ENCODE assay signal across 8 cellular contexts in the genomic region with DNA sequence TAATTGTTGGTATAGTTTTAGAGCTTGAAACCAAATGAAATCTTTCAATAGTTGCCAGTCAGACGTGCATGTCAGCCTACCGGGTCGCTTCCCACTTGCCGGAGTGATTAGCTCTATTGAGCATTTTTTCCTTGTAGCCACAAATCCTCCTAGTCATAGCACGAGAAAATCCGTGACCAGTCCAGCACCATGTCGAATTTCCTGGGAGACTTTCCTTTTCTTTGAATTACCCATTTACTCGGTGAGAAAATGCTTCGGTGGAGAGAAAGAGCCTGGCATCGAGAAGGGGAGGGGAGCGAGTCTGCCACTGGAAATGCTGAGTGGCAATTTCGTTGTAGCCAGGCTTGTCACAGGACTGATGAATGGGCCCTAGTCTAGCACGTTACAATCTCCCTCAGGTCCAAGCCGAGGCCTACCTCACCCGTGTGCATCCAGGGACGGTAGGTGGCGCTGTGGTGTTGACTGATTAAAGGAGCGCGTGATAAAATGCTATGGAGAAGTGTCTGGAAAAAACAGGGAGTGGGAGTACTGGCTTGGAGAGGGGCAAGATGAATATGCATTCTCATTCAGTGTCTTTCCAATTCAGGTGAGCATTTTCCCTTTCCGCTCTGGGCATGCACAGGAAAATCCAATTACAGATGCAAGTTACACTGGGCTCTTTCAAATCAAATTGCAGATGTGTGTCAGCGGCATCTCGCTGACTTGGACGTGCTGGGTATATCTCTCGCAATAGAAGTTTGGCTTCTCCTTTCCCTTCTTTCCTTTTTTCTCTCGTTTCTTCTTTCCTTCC.
A peak's percentile ranks its signal among the peaks of the same experiment; 100 is the strongest.
DNase-seq lines count a peak whose midpoint lies in the region; ATAC-seq and TF ChIP-seq lines count a peak whose summit lies in the region.

No MANE protein-coding gene starts in this region.

- H3K36me3 ChIP-seq in CD8-positive, alpha-beta T cell (ENCODE audit: insufficient read depth, low read length): no peaks in the 10 kb centered on the region
- H3K36me3 ChIP-seq in Panc1 (ENCODE audit: control insufficient read depth, insufficient read depth, low read length): no peaks in the 10 kb centered on the region
- no peaks in the 10 kb centered on the region for H3K36me3 ChIP-seq in tibial artery

- no peak overlapping the region for H3K4me3 Mint-ChIP-seq in CD8-positive, alpha-beta T cell
- no peak overlapping the region for H3K4me3 Mint-ChIP-seq in activated T-cell treated with anti-CD3 and anti-CD28 coated beads, Interleukin-2, amount 50 U/mL, for 72 hours

- in situ Hi-C loops in Panc1 (cut with HindIII; ENCODE audit: low pct_unique_long_range_greater_than_20kb, low sequenced_read_pairs): no loop called here

- peak; percentile 4 to 65 (median 48) for DNase-seq in CD8-positive, alpha-beta T cell
- DNase-seq in HK-2 (ENCODE audit: unreplicated experiment) (peak; percentile 65), Panc1 (ENCODE audit: low read depth, low spot score) (peak; percentile 54), fibroblast of villous mesenchyme (ENCODE audit: low read depth) (peak; percentile 23), omental fat pad (ENCODE audit: low spot score) (peak; percentile 87), tibial artery (peak; percentile 79 to 82)
- DNase-seq in activated T-cell treated with anti-CD3 and anti-CD28 coated beads, Interleukin-2, amount 50 U/mL, for 72 hours: peak; percentile 73 to 76

- H3K27ac Mint-ChIP-seq in CD8-positive, alpha-beta T cell: no peak overlapping the region
- no peak overlapping the region for H3K27ac Mint-ChIP-seq in activated T-cell treated with anti-CD3 and anti-CD28 coated beads, Interleukin-2, amount 50 U/mL, for 72 hours

- no TSS peak for BruUV-seq in Panc1 (replicated peaks; lab: Mats Ljungman, UMichigan)

- no peaks in the 10 kb centered on the region for H3K27me3 ChIP-seq in CD8-positive, alpha-beta T cell (ENCODE audit: insufficient read depth, low read length)
- H3K27me3 ChIP-seq in Panc1 (ENCODE audit: control insufficient read depth, insufficient read depth, low read length): no peaks in the 10 kb centered on the region
- H3K27me3 ChIP-seq in tibial artery: peaks cover 0 to 3% of the 10 kb centered on the region in 2 donors

- no peaks in the 10 kb centered on the region for H3K9me3 Mint-ChIP-seq in CD8-positive, alpha-beta T cell
- no peaks in the 10 kb centered on the region for H3K9me3 Mint-ChIP-seq in activated T-cell treated with anti-CD3 and anti-CD28 coated beads, Interleukin-2, amount 50 U/mL, for 72 hours

- H3K9me3 ChIP-seq in CD8-positive, alpha-beta T cell (ENCODE audit: low read length): no peaks in the 10 kb centered on the region
- H3K9me3 ChIP-seq in Panc1 (ENCODE audit: control insufficient read depth, insufficient read depth, low read depth, low read length) (no peaks in the 10 kb centered on the region), tibial artery (no peaks in the 10 kb centered on the region)

- intact Hi-C loops in CD8-positive, alpha-beta T cell (cut with DNase I, micrococcal nuclease): no loop called here
- intact Hi-C loops in Panc1 (cut with micrococcal nuclease; ENCODE audit: unreplicated experiment) (no loop called here), tibial artery (cut with DNase I; ENCODE audit: low total_unique reads) (no loop called here)

- no peaks in the 10 kb centered on the region for H3K36me3 Mint-ChIP-seq in CD8-positive, alpha-beta T cell
- no peaks in the 10 kb centered on the region for H3K36me3 Mint-ChIP-seq in activated T-cell treated with anti-CD3 and anti-CD28 coated beads, Interleukin-2, amount 50 U/mL, for 72 hours (ENCODE audit: insufficient read depth in 2 of 2)

- POLR2A ChIA-PET in CD8-positive, alpha-beta T cell (lab: Charles Lee): no interaction called here
- POLR2A ChIA-PET in Panc1 (lab: Charles Lee): no interaction called here

- no peak overlapping the region for H3K27ac ChIP-seq in CD8-positive, alpha-beta T cell (ENCODE audit: low read depth, low read length)
- H3K27ac ChIP-seq in Panc1 (ENCODE audit: low read length) (no peak overlapping the region), tibial artery (no peak overlapping the region)

- peaks cover 5% of the 10 kb centered on the region for H3K4me1 Mint-ChIP-seq in CD8-positive, alpha-beta T cell (ENCODE audit: low read depth)
- H3K4me1 Mint-ChIP-seq in activated T-cell treated with anti-CD3 and anti-CD28 coated beads, Interleukin-2, amount 50 U/mL, for 72 hours (ENCODE audit: low read depth): peaks cover 16% of the 10 kb centered on the region

- no peaks in the 10 kb centered on the region for H3K4me1 ChIP-seq in CD8-positive, alpha-beta T cell (ENCODE audit: insufficient read depth, low read length)
- no peaks in the 10 kb centered on the region for H3K4me1 ChIP-seq in Panc1 (ENCODE audit: control insufficient read depth, insufficient read depth, low read length)
- no peaks in the 10 kb centered on the region for H3K4me1 ChIP-seq in tibial artery

- ATAC-seq in CD8-positive, alpha-beta T cell: no peak
- ATAC-seq in GM19452 (IDR thresholded peaks at IDR 0.05; ENCODE audit: unreplicated experiment): peak; percentile 36
- ATAC-seq in Panc1: peak; percentile 99
- ATAC-seq in activated T-cell treated with anti-CD3 and anti-CD28 coated beads, Interleukin-2, amount 50 U/mL, for 72 hours (replicated peaks in 1 of 2): peak; percentile 83
- peak; percentile 69 for ATAC-seq in omental fat pad (ENCODE audit: low FRiP score)

- TF ChIP-seq CTCF in CD8-positive, alpha-beta T cell (IDR thresholded peaks at IDR 0.05): peak; percentile 53
- TF ChIP-seq CTCF in Panc1 (IDR thresholded peaks at IDR 0.05): peak; percentile 86
- TF ChIP-seq CTCF in fibroblast of villous mesenchyme (IDR thresholded peaks at IDR 0.05; ENCODE audit: insufficient read depth, low read depth, low read length): peak; percentile 75
- peak in 1 of 3 donors; percentile 24 for TF ChIP-seq CTCF in omental fat pad (IDR thresholded peaks at IDR 0.05)
- TF ChIP-seq CTCF in tibial artery (IDR thresholded peaks at IDR 0.05): peak; percentile 50 to 53

- CTCF ChIA-PET in CD8-positive, alpha-beta T cell (lab: Charles Lee): interaction anchor here (0.9 to 1.5 kb wide), 5 partner anchors 11 to 290 kb away, joined by 3 to 5 read pairs (median 3); no protein-coding TSS in a partner anchor
- CTCF ChIA-PET in Panc1 (lab: Charles Lee): no interaction called here

- no peak overlapping the region for H3K4me3 ChIP-seq in CD8-positive, alpha-beta T cell (ENCODE audit: low read depth, low read length)
- H3K4me3 ChIP-seq in Panc1 (ENCODE audit: low read depth in 2 of 2, low read length in 2 of 2) (no peak overlapping the region), fibroblast of villous mesenchyme (ENCODE audit: low read depth, low read length) (no peak overlapping the region), tibial artery (no peak overlapping the region)

- peaks cover 3% of the 10 kb centered on the region for H3K27me3 Mint-ChIP-seq in CD8-positive, alpha-beta T cell (ENCODE audit: low read depth)
- H3K27me3 Mint-ChIP-seq in activated T-cell treated with anti-CD3 and anti-CD28 coated beads, Interleukin-2, amount 50 U/mL, for 72 hours (ENCODE audit: low read depth): peaks cover 23% of the 10 kb centered on the region

Comparison
In these comparisons a context has a peak if more than half of its experiments do, and no peak if none do; other contexts are left out.
1. DNase-seq: peak in every context shown above with its lines; median percentile 87 in omental fat pad; 80 in tibial artery; 74 in activated T-cell treated with anti-CD3 and anti-CD28 coated beads, Interleukin-2, amount 50 U/mL, for 72 hours; 65 in HK-2; 54 in Panc1; 48 in CD8-positive, alpha-beta T cell; 23 in fibroblast of villous mesenchyme.